ENCODE assay signal across 1 cellular context in the genomic region with DNA sequence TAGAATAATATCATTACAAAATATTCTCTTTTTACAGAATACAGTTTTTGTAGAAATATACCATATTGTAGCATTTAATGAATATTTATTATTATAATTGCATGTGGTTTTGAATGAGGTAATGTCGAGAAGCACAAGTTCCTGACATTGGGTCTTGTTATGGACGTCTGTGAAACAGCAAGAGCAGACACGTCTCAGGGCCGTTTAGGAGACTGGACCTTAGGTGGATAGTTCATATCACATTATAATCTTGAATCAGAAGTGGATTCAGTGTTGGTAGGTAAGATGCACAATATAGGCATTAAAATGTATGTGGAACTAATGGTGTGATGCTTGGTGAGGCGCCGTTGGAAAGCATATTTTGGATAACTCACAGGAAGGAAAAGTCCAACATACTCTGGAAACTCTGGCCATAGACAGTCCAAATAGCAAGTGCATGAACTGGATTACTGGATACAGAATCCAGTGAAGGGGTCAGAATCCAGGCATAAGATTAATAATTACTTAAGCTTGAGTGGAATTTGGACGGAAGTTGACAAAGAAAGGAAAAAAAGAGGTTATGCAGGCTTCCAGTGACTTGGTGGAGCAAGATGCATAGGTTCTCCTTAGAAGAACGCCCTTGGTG.
TF ChIP-seq lines count a peak whose summit lies in the region.

No MANE protein-coding gene starts in this region.

TF ChIP-seq in liver, 16 proteins besides CTCF, POLR2A, EP300 and RAD21 (continued from another document):
- peak; percentile 93 for TF ChIP-seq SP1 (IDR thresholded peaks at IDR 0.05)
- peak; percentile 92 for TF ChIP-seq YY1 (IDR thresholded peaks at IDR 0.05)
- peak in 1 of 2 donors; percentile 43 for TF ChIP-seq GABPA (IDR thresholded peaks at IDR 0.05 in 1 of 2, conservative IDR thresholded peaks at IDR 0.05 in 1 of 2)
